7 cellular contexts compared by ENCODE assay signal in genomic region chr19:18612051-18612771, GRCh38. TPM values are rescaled to one million over a fixed set of nuclear protein-coding genes. Genes with fewer than 3 reads are reported as not detected.
A peak's percentile ranks its signal among the peaks of the same experiment; 100 is the strongest.
DNase-seq lines count a peak whose midpoint lies in the region; ATAC-seq and TF ChIP-seq lines count a peak whose summit lies in the region.

No MANE protein-coding gene starts in this region.

- intact Hi-C loops in OCI-LY7 (cut with micrococcal nuclease; ENCODE audit: unreplicated experiment) = no loop called here
- intact Hi-C loops in esophagus muscularis mucosa (cut with DNase I) = no loop called here
- intact Hi-C loops in sciatic nerve (cut with DNase I) = no loop called here

- no peak overlapping the region for H2AFZ ChIP-seq in OCI-LY7 (ENCODE audit: low read length)

- no peak for TF ChIP-seq EP300 in esophagus muscularis mucosa (IDR thresholded peaks at IDR 0.05)

- H3K9me3 ChIP-seq in OCI-LY7 (ENCODE audit: low read length) = no peaks in the 10 kb centered on the region
- H3K9me3 ChIP-seq in esophagus muscularis mucosa = no peaks in the 10 kb centered on the region

- TF ChIP-seq POLR2A in esophagus muscularis mucosa (IDR thresholded peaks at IDR 0.05; ENCODE audit: low read depth) = no peak

- DNase-seq in GM13977 (ENCODE audit: low spot score) = peak; percentile 51
- no peak for DNase-seq in OCI-LY7 (ENCODE audit: low spot score)
- DNase-seq in esophagus muscularis mucosa (ENCODE audit: extremely low spot score) = no peak
- DNase-seq in sciatic nerve (ENCODE audit: low spot score) = no peak
- DNase-seq in NCI-H1694 (lab: John Stamatoyannopoulos, UW) = no peak
- DNase-seq in NCI-H2029 (lab: John Stamatoyannopoulos, UW) = no peak

- H4K20me1 ChIP-seq in OCI-LY7 (ENCODE audit: insufficient read depth, low read length) = no peaks in the 10 kb centered on the region

- H3K9me2 ChIP-seq in OCI-LY7 (ENCODE audit: insufficient read depth, low read length) = no peaks in the 10 kb centered on the region

- CTCF ChIA-PET in OCI-LY7 (lab: Charles Lee; ENCODE audit: unreplicated experiment) = no interaction called here

- H3K36me3 ChIP-seq in OCI-LY7 (ENCODE audit: insufficient read depth, low read length) (no peaks in the 10 kb centered on the region), esophagus muscularis mucosa (no peaks in the 10 kb centered on the region)

- H3K27me3 ChIP-seq in esophagus muscularis mucosa = peaks cover 9 to 96% (median 53%) of the 10 kb centered on the region in 4 donors

- in situ Hi-C loops in GM13977 (cut with MboI; ENCODE audit: low pct_unique_long_range_greater_than_20kb, low sequenced_read_pairs, unreplicated experiment) = no loop called here

- ATAC-seq in sciatic nerve (peak; percentile 23), HG03378 (IDR thresholded peaks at IDR 0.05; ENCODE audit: unreplicated experiment) (no peak)

- WGBS in esophagus muscularis mucosa = 5% methylated on average over 22 of the region's 30 CpGs

- no TSS peak for BruUV-seq in OCI-LY7 (replicated peaks; lab: Mats Ljungman, UMichigan)

- no peaks in the 10 kb centered on the region for H3K79me2 ChIP-seq in OCI-LY7 (ENCODE audit: insufficient read depth, low read depth, low read length)

- H3K4me1 ChIP-seq in OCI-LY7 (ENCODE audit: insufficient read depth, low read length, poor library complexity, severe bottlenecking) (peaks cover 11% of the 10 kb centered on the region), esophagus muscularis mucosa (peaks cover 39 to 44% (median 42%) of the 10 kb centered on the region in 4 donors)

- peak overlapping the region; percentile 36 for H3K4me3 ChIP-seq in OCI-LY7 (ENCODE audit: low read depth, low read length, poor library complexity, severe bottlenecking)
- peak overlapping the region; percentile 58 to 63 (median 62) for H3K4me3 ChIP-seq in esophagus muscularis mucosa

- H3K27ac ChIP-seq in OCI-LY7 (ENCODE audit: low read depth, low read length, poor library complexity, severe bottlenecking) (no peak overlapping the region), esophagus muscularis mucosa (replicated peaks in 1 of 4) (no peak overlapping the region)

- POLR2A ChIA-PET in OCI-LY7 (lab: Charles Lee) = interaction anchor here (0.7 kb wide), 1 partner anchor 49 kb away, joined by 3 read pairs; no protein-coding TSS in a partner anchor

- TF ChIP-seq CTCF in GM13977 (IDR thresholded peaks at IDR 0.05; ENCODE audit: extremely low read depth, insufficient read depth, missing control alignments) (no peak), OCI-LY7 (conservative IDR thresholded peaks at IDR 0.05; ENCODE audit: low read length) (no peak), esophagus muscularis mucosa (IDR thresholded peaks at IDR 0.05) (no peak)

- peak overlapping the region; percentile 50 for H3K4me2 ChIP-seq in OCI-LY7 (ENCODE audit: low read length)

RNA-seq across cellular contexts. Expression of gene TMEM59L, which starts 0.5 kb away (rescaled TPM):
- total RNA-seq in OCI-LY7 (2014; rRNA removed; shearing (Covaris generic)) = 0.33 and 1.0 TPM in 2 replicates
- 0.84 and 0.89 TPM in 2 replicates for total RNA-seq in OCI-LY7 (2022)
- total RNA-seq in esophagus muscularis mucosa = 1 to 10 TPM; 2.4 to 3.6 (median 2.8) TPM
- total RNA-seq in sciatic nerve = 1.2 TPM

RNA-seq across cellular contexts. Expression of gene CRLF1, which starts 5.6 kb away (rescaled TPM):
- 0.82 TPM in 1 of 2 replicates, not detected in the other for total RNA-seq in OCI-LY7 (2014; rRNA removed; shearing (Covaris generic))
- total RNA-seq in OCI-LY7 (2022) (1.3 and 1.5 TPM in 2 replicates), esophagus muscularis mucosa (100 to 1,000 TPM in 1 of 4 donors, 10 to 100 TPM in 3; 41.5 to 153 (median 59.6) TPM), sciatic nerve (4.5 TPM)

RNA-seq across cellular contexts. Expression of gene REX1BD, which starts 23.6 kb away (rescaled TPM):
- total RNA-seq in OCI-LY7 (2014; rRNA removed; shearing (Covaris generic)) = 122 and 126 TPM in 2 replicates
- total RNA-seq in OCI-LY7 (2022) (84.6 and 88.8 TPM in 2 replicates), esophagus muscularis mucosa (10 to 100 TPM; 56.1 to 77.7 (median 67.0) TPM), sciatic nerve (58.1 TPM)

RNA-seq across cellular contexts. Expression of gene KLHL26, which starts 24.6 kb away (rescaled TPM):
- total RNA-seq in OCI-LY7 (2014; rRNA removed; shearing (Covaris generic)) = 0.75 and 1.0 TPM in 2 replicates
- total RNA-seq in OCI-LY7 (2022) (7.9 and 8.9 TPM in 2 replicates), esophagus muscularis mucosa (10 to 100 TPM in 2 of 4 donors, 1 to 10 TPM in 2; 9.1 to 19.0 (median 13.5) TPM), sciatic nerve (26.1 TPM)

RNA-seq across cellular contexts. Expression of gene UBA52, which starts 40.6 kb away (rescaled TPM):
- 1,188 and 1,580 TPM in 2 replicates for total RNA-seq in OCI-LY7 (2014; rRNA removed; shearing (Covaris generic))
- total RNA-seq in OCI-LY7 (2022) (1,496 and 1,653 TPM in 2 replicates), esophagus muscularis mucosa (100 to 1,000 TPM; 560 to 800 (median 665) TPM), sciatic nerve (779 TPM)
